ENCODE assay signal across 16 cellular contexts in the genomic region with DNA sequence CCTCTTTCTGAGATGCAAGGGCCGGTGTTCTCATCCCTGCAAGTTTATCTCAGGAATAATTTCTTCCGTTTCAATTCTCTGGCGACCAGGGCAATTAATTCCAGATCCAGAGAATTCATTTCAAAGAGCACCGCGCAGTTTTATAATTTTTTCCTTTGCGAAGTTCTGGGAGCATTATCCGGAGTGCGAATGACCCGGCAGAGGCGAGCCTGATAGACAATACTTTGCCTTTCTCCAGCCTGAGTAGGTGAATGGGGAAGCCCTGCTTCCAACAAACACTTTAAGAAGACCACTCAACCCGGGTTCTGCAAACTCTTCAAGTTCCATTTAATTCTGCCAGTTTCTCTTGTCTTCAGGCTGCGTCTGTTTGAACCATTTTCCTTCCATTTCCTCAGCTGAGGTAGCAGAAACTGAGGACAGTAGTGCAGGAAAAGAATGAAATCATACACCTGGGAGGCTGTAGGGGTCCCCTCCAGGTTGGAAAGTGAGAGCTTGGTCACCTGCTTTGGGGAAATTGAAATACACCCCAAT. TPM values are rescaled to one million over a fixed set of nuclear protein-coding genes. Genes with fewer than 3 reads are reported as not detected.
DNase-seq lines count a peak whose midpoint lies in the region; ATAC-seq, FAIRE-seq and TF ChIP-seq lines count a peak whose summit lies in the region.
"Had no signal": no experiment of that assay in that cellular context is flagged by ENCODE, and none has a peak within 500 bp of the region (broad histone marks: within the 10 kb centered on the region; RNA-seq: fewer than 3 reads in every experiment).

No MANE protein-coding gene starts in this region.

- TF ChIP-seq EP300 in GM12878 (IDR thresholded peaks at IDR 0.05; ENCODE audit: borderline replicate concordance in 1 of 2, control insufficient read depth in 1 of 2, low read depth in 2 of 2, low read length in 2 of 2) = no peak

- CTCF ChIA-PET in GM12878 (lab: Yijun Ruan, JAX) = no interaction called here

- peaks cover 0 to 4% of the 10 kb centered on the region in 2 donors for H3K9me3 Mint-ChIP-seq in stimulated activated naive CD8-positive, alpha-beta T cell treated with anti-CD3 and anti-CD28 coated beads, Interleukin-15, amount 100 ng/mL, for 72 hours
- H3K9me3 Mint-ChIP-seq: central memory CD8-positive, alpha-beta T cell; stimulated activated naive B cell treated with anti-CD40 and anti-IgM and Interleukin-4, amounts not matched to agents 10 μg/mL and 1 μg/mL and 100 μg/mL, for 72 hours had no signal

- SMC1A ChIA-PET in GM12878 (lab: Charles Lee; ENCODE audit: uncharacterized antibody, unreplicated experiment) = no interaction called here

- no peak for TF ChIP-seq RAD21 in GM12878 (IDR thresholded peaks at IDR 0.05; ENCODE audit: insufficient read depth, low read depth, low read length)

- H4K20me1 ChIP-seq in GM12878 (ENCODE audit: control insufficient read depth, insufficient read depth) = no peaks in the 10 kb centered on the region

- ATAC-seq in GM12878 = no peak
- no peak for ATAC-seq in stimulated activated naive CD8-positive, alpha-beta T cell treated with anti-CD3 and anti-CD28 coated beads, Interleukin-15, amount 100 ng/mL, for 72 hours
- ATAC-seq in GM19035 (IDR thresholded peaks at IDR 0.05; ENCODE audit: unreplicated experiment) = no peak

- 11% methylated on average over 12 of the region's 12 CpGs for WGBS in GM12878 (ENCODE audit: insufficient coverage, insufficient replicate concordance, low lambda C conversion rate, missing lambda C conversion rate)

- TF ChIP-seq POLR2A in GM12878 (IDR thresholded peaks at IDR 0.05; ENCODE audit: low read depth, low read length) = no peak

- TF ChIP-seq CTCF in GM12878 (IDR thresholded peaks at IDR 0.05 in 2 of 3, conservative IDR thresholded peaks at IDR 0.05 in 1 of 3; ENCODE audit: control insufficient read depth in 2 of 3, extremely low read depth in 1 of 3, insufficient read depth in 1 of 3, low read depth in 3 of 3, low read length in 3 of 3) = no peak

- H3K4me3 Mint-ChIP-seq in stimulated activated naive CD8-positive, alpha-beta T cell treated with anti-CD3 and anti-CD28 coated beads, Interleukin-15, amount 100 ng/mL, for 72 hours = peak overlapping the region; percentile 18 to 60

- in situ Hi-C loops in GM12878 (cut with MboI) = no loop called here

- H3K27me3 ChIP-seq in HUES48 (ENCODE audit: control insufficient read depth, insufficient read depth, low read length) (peaks cover 100% of the 10 kb centered on the region), GM12878 (replicated peaks in 1 of 2; ENCODE audit: control insufficient read depth in 2 of 2, insufficient read depth in 2 of 2, low read length in 1 of 2) (peaks cover 19 to 46% of the 10 kb centered on the region in 2 experiments), mucosa of rectum (ENCODE audit: control insufficient read depth in 2 of 2, insufficient read depth in 2 of 2, low read length in 2 of 2) (peaks cover 72 to 84% of the 10 kb centered on the region in 2 donors)

- H3K27me3 Mint-ChIP-seq in stimulated activated naive CD8-positive, alpha-beta T cell treated with anti-CD3 and anti-CD28 coated beads, Interleukin-15, amount 100 ng/mL, for 72 hours = peaks cover 100% of the 10 kb centered on the region

- H3K4me1 Mint-ChIP-seq in stimulated activated naive CD8-positive, alpha-beta T cell treated with anti-CD3 and anti-CD28 coated beads, Interleukin-15, amount 100 ng/mL, for 72 hours = peaks cover 32% of the 10 kb centered on the region
- H3K4me1 Mint-ChIP-seq: immature natural killer cell had no signal

- DNase-seq in GM12878 (ENCODE audit: low read depth, low spot score) = no peak
- DNase-seq in stimulated activated naive CD8-positive, alpha-beta T cell treated with anti-CD3 and anti-CD28 coated beads, Interleukin-15, amount 100 ng/mL, for 72 hours = no peak
- no peak for DNase-seq in stimulated activated naive CD4-positive, alpha-beta T cell (lab: John Stamatoyannopoulos, UW)
- DNase-seq in GM03348 (ENCODE audit: low spot score) = no peak
- DNase-seq: activated CD4-positive, alpha-beta T cell treated with anti-CD3 and anti-CD28 coated beads, Interleukin-2, amount 50 U/mL, for 1 hour; activated effector memory CD4-positive, alpha-beta T cell treated with anti-CD3 and anti-CD28 coated beads, Interleukin-2, amount 50 U/mL, for 16 hours; immature natural killer cell; NCI-H2227 treated with DMSO at 0.1 percent for 48 hours; PC-9; stimulated activated naive B cell treated with anti-CD40 and anti-IgM and Interleukin-4, amounts not matched to agents 10 μg/mL and 1 μg/mL and 100 μg/mL, for 72 hours had no signal

- BruUV-seq in GM12878 (replicated peaks; lab: Mats Ljungman, UMichigan) = no TSS peak

- no peak for FAIRE-seq in GM12878 (lab: Jason Lieb, UNC)

- no peak overlapping the region for H3K9ac ChIP-seq in HUES48 (ENCODE audit: low read depth, low read length)
- H3K9ac ChIP-seq in GM12878 (ENCODE audit: control insufficient read depth, insufficient read depth, low read length) = no peak overlapping the region
- H3K9ac ChIP-seq in mucosa of rectum (ENCODE audit: low read depth in 1 of 2, low read length in 2 of 2) = no peak overlapping the region

- POLR2A ChIA-PET in GM12878 (lab: Charles Lee) = no interaction called here

- H3K36me3 ChIP-seq in HUES48 (ENCODE audit: control insufficient read depth, insufficient read depth, low read length) (no peaks in the 10 kb centered on the region), GM12878 (ENCODE audit: control insufficient read depth in 2 of 2, insufficient read depth in 2 of 2, low read length in 1 of 2) (no peaks in the 10 kb centered on the region), mucosa of rectum (ENCODE audit: control insufficient read depth in 2 of 2, insufficient read depth in 2 of 2, low read length in 2 of 2) (no peaks in the 10 kb centered on the region)
- H3K36me3 ChIP-seq: neutrophil had no signal

- H2AFZ ChIP-seq in GM12878 (ENCODE audit: control insufficient read depth, low read depth, low read length) = no peak overlapping the region
- H2AFZ ChIP-seq: PC-9 had no signal

- RAD21 ChIA-PET in GM12878 (lab: Charles Lee; ENCODE audit: unreplicated experiment) = no interaction called here

- H3K4me1 ChIP-seq in HUES48 (ENCODE audit: control insufficient read depth, insufficient read depth, low read length) = peaks cover 26% of the 10 kb centered on the region
- H3K4me1 ChIP-seq in GM12878 (ENCODE audit: control insufficient read depth, insufficient read depth, low read length) = peaks cover 3% of the 10 kb centered on the region; the same call in 1 of the 2 replicates
- H3K4me1 ChIP-seq in mucosa of rectum (ENCODE audit: control insufficient read depth in 2 of 2, insufficient read depth in 2 of 2, low read length in 2 of 2) = peaks cover 10 to 16% of the 10 kb centered on the region in 2 donors

- H3K4me3 ChIP-seq in HUES48 (ENCODE audit: low read depth, low read length) (peak overlapping the region; percentile 64), GM12878 (no peak overlapping the region), mucosa of rectum (ENCODE audit: low read length in 2 of 2) (peak overlapping the region; percentile 49 to 52)
- H3K4me3 ChIP-seq: PC-9 had no signal

- 0 out of 2 replicates have a peak overlapping the region, but pooled peaks have one; percentile 64 for H3K4me2 ChIP-seq in GM12878 (ENCODE audit: control insufficient read depth, insufficient read depth)
- H3K4me2 ChIP-seq: PC-9 had no signal

- no peak overlapping the region for H3K27ac Mint-ChIP-seq in stimulated activated naive CD8-positive, alpha-beta T cell treated with anti-CD3 and anti-CD28 coated beads, Interleukin-15, amount 100 ng/mL, for 72 hours
- H3K27ac Mint-ChIP-seq: immature natural killer cell; stimulated activated naive B cell treated with anti-CD40 and anti-IgM and Interleukin-4, amounts not matched to agents 10 μg/mL and 1 μg/mL and 100 μg/mL, for 72 hours had no signal

- H3K79me2 ChIP-seq in GM12878 (ENCODE audit: control insufficient read depth, insufficient read depth, low read length) = no peaks in the 10 kb centered on the region

- intact Hi-C loops in GM12878 (cut with micrococcal nuclease; ENCODE audit: unreplicated experiment) = no loop called here

- H3K27ac ChIP-seq in HUES48 (ENCODE audit: low read depth, low read length) (no peak overlapping the region), GM12878 (ENCODE audit: control insufficient read depth, insufficient read depth) (no peak overlapping the region), mucosa of rectum (ENCODE audit: low read depth in 2 of 2, low read length in 2 of 2) (no peak overlapping the region)
- H3K27ac ChIP-seq: neutrophil, PC-9 had no signal

- H3K9me3 ChIP-seq in HUES48 (ENCODE audit: control insufficient read depth, insufficient read depth, low read length) = no peaks in the 10 kb centered on the region
- no peaks in the 10 kb centered on the region; the same call in 2 of the 3 replicates for H3K9me3 ChIP-seq in GM12878 (replicated peaks; ENCODE audit: control insufficient read depth, insufficient read depth, low read length)
- no peaks in the 10 kb centered on the region for H3K9me3 ChIP-seq in mucosa of rectum (ENCODE audit: control insufficient read depth in 2 of 2, low read length in 2 of 2)
- H3K9me3 ChIP-seq: neutrophil had no signal

RNA-seq across cellular contexts. Expression of a gene that starts 1.0 kb away (rescaled TPM):
- not detected in 2 replicates for total RNA-seq in GM12878 (2013; cell fraction: nucleolus; rRNA removed)
- not detected in 2 replicates for total RNA-seq in GM12878 (2014; rRNA removed)
- total RNA-seq in GM12878 (2014; rRNA removed; fragmentation: Illumina TruSeq; extraction: Trizol) = not detected in 2 replicates
- total RNA-seq in GM12878 (2021) = not detected in 2 replicates
- not detected for polyA plus RNA-seq in GM12878 (2011; ENCODE audit: low read depth)
- polyA plus RNA-seq in GM12878 (2011; rRNA removed) = not detected in 2 replicates
- not detected in 2 replicates for polyA plus RNA-seq in GM12878 (2011; cell fraction: cytosol; rRNA removed)
- polyA plus RNA-seq in GM12878 (2011; cell fraction: nucleus; rRNA removed) = not detected in 2 replicates
- polyA plus RNA-seq in GM12878 (2012) = not detected in 2 replicates
- polyA plus RNA-seq in GM12878 (2014; fragmentation: Illumina TruSeq; extraction: Trizol) = not detected in 2 replicates
- not detected for polyA plus RNA-seq in GM12878 (2014; fragmentation: Nextera tagmentation; extraction: Ambion mirVana)
- not detected in 2 replicates for polyA plus RNA-seq in GM12878 (2014; rRNA removed)
- not detected for polyA plus RNA-seq in GM12878 (2016; fragmentation: Nextera tagmentation; extraction: Ambion mirVana)
- not detected in 2 replicates for polyA minus RNA-seq in GM12878 (2011; rRNA and poly(A)+ RNA removed)
- polyA minus RNA-seq in GM12878 (2011; cell fraction: cytosol; rRNA and poly(A)+ RNA removed) = not detected in 2 replicates
- not detected in 2 replicates for polyA minus RNA-seq in GM12878 (2011; cell fraction: nucleus; rRNA and poly(A)+ RNA removed)
- total RNA-seq: esophagus mucosa, PC-9 had no signal
- polyA plus RNA-seq: immature natural killer cell had no signal
